8 cellular contexts compared by ENCODE assay signal in genomic region chr14:104986487-104987164, GRCh38. TPM values are rescaled to one million over a fixed set of nuclear protein-coding genes. Genes with fewer than 3 reads are reported as not detected.
DNase-seq lines count a peak whose midpoint lies in the region; ATAC-seq, FAIRE-seq and TF ChIP-seq lines count a peak whose summit lies in the region.

No MANE protein-coding gene starts in this region.

- no peaks in the 10 kb centered on the region for H3K27me3 ChIP-seq in CD4-positive, CD25-positive, alpha-beta regulatory T cell (ENCODE audit: control insufficient read depth, insufficient read depth, low read length)
- no peaks in the 10 kb centered on the region for H3K27me3 ChIP-seq in endothelial cell of umbilical vein (ENCODE audit: control insufficient read depth in 2 of 2, insufficient read depth in 2 of 2, low read length in 2 of 2)
- peaks cover 2% of the 10 kb centered on the region for H3K27me3 ChIP-seq in neutrophil

- H3K27ac ChIP-seq in CD4-positive, CD25-positive, alpha-beta regulatory T cell (ENCODE audit: insufficient read depth, low read length, poor library complexity, severe bottlenecking): peak overlapping the region; percentile 67
- H3K27ac ChIP-seq in OCI-LY7 (ENCODE audit: low read depth, low read length, poor library complexity, severe bottlenecking) (no peak overlapping the region), endothelial cell of umbilical vein (ENCODE audit: insufficient read depth, low read depth, low read length) (no peak overlapping the region), neutrophil (peak overlapping the region; percentile 67)

- intact Hi-C loops in OCI-LY7 (cut with micrococcal nuclease; ENCODE audit: unreplicated experiment): no loop called here
- intact Hi-C loops in endothelial cell of umbilical vein (cut with micrococcal nuclease): no loop called here

- H3K9me3 Mint-ChIP-seq in CD4-positive, CD25-positive, alpha-beta regulatory T cell: peaks cover 0 to 3% (median 0%) of the 10 kb centered on the region in 7 donors

- no peak for ATAC-seq in CD4-positive, CD25-positive, alpha-beta regulatory T cell (ENCODE audit: low read depth in 2 of 2)
- no peak for ATAC-seq in HG03135 (IDR thresholded peaks at IDR 0.05; ENCODE audit: unreplicated experiment)

- FAIRE-seq in endothelial cell of umbilical vein (lab: Jason Lieb, UNC): no peak

- no peak for TF ChIP-seq POLR2A in endothelial cell of umbilical vein (IDR thresholded peaks at IDR 0.05; ENCODE audit: low read depth, low read length)

- no peaks in the 10 kb centered on the region for H3K9me2 ChIP-seq in OCI-LY7 (ENCODE audit: insufficient read depth, low read length)

- H2AFZ ChIP-seq in OCI-LY7 (ENCODE audit: low read length): no peak overlapping the region
- H2AFZ ChIP-seq in endothelial cell of umbilical vein (ENCODE audit: low read depth, low read length): no peak overlapping the region

- no peaks in the 10 kb centered on the region for H3K36me3 Mint-ChIP-seq in CD4-positive, CD25-positive, alpha-beta regulatory T cell

- no peaks in the 10 kb centered on the region for H3K9me1 ChIP-seq in endothelial cell of umbilical vein (replicated peaks; ENCODE audit: control insufficient read depth, extremely low read depth, insufficient read depth, low read length)

- H3K79me2 ChIP-seq in OCI-LY7 (ENCODE audit: insufficient read depth, low read depth, low read length) (no peaks in the 10 kb centered on the region), endothelial cell of umbilical vein (ENCODE audit: control insufficient read depth, insufficient read depth, low read length) (no peaks in the 10 kb centered on the region)

- no peaks in the 10 kb centered on the region for H3K9me3 ChIP-seq in CD4-positive, CD25-positive, alpha-beta regulatory T cell (ENCODE audit: control insufficient read depth in 2 of 2, low read length in 2 of 2)
- H3K9me3 ChIP-seq in OCI-LY7 (ENCODE audit: low read length) (no peaks in the 10 kb centered on the region), endothelial cell of umbilical vein (replicated peaks; ENCODE audit: control insufficient read depth, insufficient read depth, low read length) (no peaks in the 10 kb centered on the region), neutrophil (no peaks in the 10 kb centered on the region)

- peaks cover 9% of the 10 kb centered on the region for H3K4me1 ChIP-seq in CD4-positive, CD25-positive, alpha-beta regulatory T cell (ENCODE audit: control insufficient read depth, insufficient read depth, low read length, poor library complexity, severe bottlenecking)
- H3K4me1 ChIP-seq in OCI-LY7 (ENCODE audit: insufficient read depth, low read length, poor library complexity, severe bottlenecking): peaks cover 3% of the 10 kb centered on the region
- H3K4me1 ChIP-seq in endothelial cell of umbilical vein (ENCODE audit: control insufficient read depth, extremely low read depth, insufficient read depth, low read length): peaks cover 4% of the 10 kb centered on the region
- peaks cover 16 to 20% of the 10 kb centered on the region in 2 experiments for H3K4me1 ChIP-seq in neutrophil (ENCODE audit: control insufficient read depth in 1 of 2, insufficient read depth in 1 of 2, low read depth in 1 of 2, low read length in 1 of 2)

- H3K4me2 ChIP-seq in OCI-LY7 (ENCODE audit: low read length) (peak overlapping the region; percentile 92; the same call in 1 of the 2 replicates), endothelial cell of umbilical vein (ENCODE audit: insufficient read depth, low read length) (peak overlapping the region; percentile 45)

- H3K9ac ChIP-seq in endothelial cell of umbilical vein (replicated peaks; ENCODE audit: extremely low read depth, insufficient read depth, low read length): no peak overlapping the region

- BruUV-seq in OCI-LY7 (replicated peaks; lab: Mats Ljungman, UMichigan) (no TSS peak), endothelial cell of umbilical vein (replicated peaks; lab: Mats Ljungman, UMichigan) (no TSS peak)

- POLR2A ChIA-PET in OCI-LY7 (lab: Charles Lee): no interaction called here
- POLR2A ChIA-PET in endothelial cell of umbilical vein (lab: Charles Lee): no interaction called here

- H3K27me3 Mint-ChIP-seq in CD4-positive, CD25-positive, alpha-beta regulatory T cell: peaks cover 10% of the 10 kb centered on the region

- TF ChIP-seq CTCF in OCI-LY7 (conservative IDR thresholded peaks at IDR 0.05; ENCODE audit: low read length): no peak
- no peak for TF ChIP-seq CTCF in endothelial cell of umbilical vein (IDR thresholded peaks at IDR 0.05; ENCODE audit: extremely low read depth in 1 of 2, insufficient read depth in 1 of 2, low read depth in 1 of 2, low read length in 2 of 2)
- no peak for TF ChIP-seq CTCF in neutrophil (IDR thresholded peaks at IDR 0.05)

- H3K4me3 Mint-ChIP-seq in CD4-positive, CD25-positive, alpha-beta regulatory T cell: peak overlapping the region; percentile 33 to 72 (median 65)

- dilution Hi-C loops in endothelial cell of umbilical vein (cut with MboI; ENCODE audit: extremely low pct_ligation_motif_present, low sequenced_read_pairs): no loop called here

- H4K20me1 ChIP-seq in OCI-LY7 (ENCODE audit: insufficient read depth, low read length) (no peaks in the 10 kb centered on the region), endothelial cell of umbilical vein (replicated peaks; ENCODE audit: control insufficient read depth, extremely low read depth, insufficient read depth, low read length) (no peaks in the 10 kb centered on the region)

- no peak for DNase-seq in CD4-positive, CD25-positive, alpha-beta regulatory T cell
- no peak for DNase-seq in OCI-LY7 (ENCODE audit: low spot score)
- DNase-seq in endothelial cell of umbilical vein (ENCODE audit: low read depth, low spot score): no peak
- DNase-seq in stimulated activated CD4-positive, alpha-beta T cell treated with anti-CD3 and anti-CD28 coated beads, Interleukin-4, amount 100 ng/mL, for 24 hours: no peak
- no peak for DNase-seq in Ammon's horn (ENCODE audit: low spot score)
- DNase-seq in activated gamma-delta T cell treated with Interleukin-2 at 50 U/mL for 16 hours: no peak

- H3K4me3 ChIP-seq in CD4-positive, CD25-positive, alpha-beta regulatory T cell (ENCODE audit: low read depth, low read length): no peak overlapping the region
- H3K4me3 ChIP-seq in OCI-LY7 (ENCODE audit: low read depth, low read length, poor library complexity, severe bottlenecking): peak overlapping the region; percentile 68
- H3K4me3 ChIP-seq in endothelial cell of umbilical vein (replicated peaks in 1 of 3; ENCODE audit: insufficient read depth in 1 of 3, low read depth in 1 of 3, low read length in 3 of 3): peak overlapping the region in 2 of 3 experiments; percentile 65 to 67
- peak overlapping the region; percentile 71 to 79 for H3K4me3 ChIP-seq in neutrophil (ENCODE audit: low read depth in 1 of 2, low read length in 1 of 2)

- peak overlapping the region in 1 of 3 donors; percentile 55 for H3K27ac Mint-ChIP-seq in CD4-positive, CD25-positive, alpha-beta regulatory T cell

- peaks cover 0 to 12% (median 2%) of the 10 kb centered on the region in 4 donors for H3K4me1 Mint-ChIP-seq in CD4-positive, CD25-positive, alpha-beta regulatory T cell

- H3K36me3 ChIP-seq in CD4-positive, CD25-positive, alpha-beta regulatory T cell (ENCODE audit: control insufficient read depth, insufficient read depth, low read length): no peaks in the 10 kb centered on the region
- H3K36me3 ChIP-seq in OCI-LY7 (ENCODE audit: insufficient read depth, low read length) (no peaks in the 10 kb centered on the region), endothelial cell of umbilical vein (ENCODE audit: control insufficient read depth in 2 of 2, extremely low read depth in 1 of 2, insufficient read depth in 2 of 2, low read length in 2 of 2) (peaks cover 0 to 1% of the 10 kb centered on the region in 2 experiments), neutrophil (no peaks in the 10 kb centered on the region)

- CTCF ChIA-PET in OCI-LY7 (lab: Charles Lee; ENCODE audit: unreplicated experiment): no interaction called here
- CTCF ChIA-PET in endothelial cell of umbilical vein (lab: Charles Lee): interaction anchor here (1.7 to 3.7 kb wide), 2 partner anchors 59 to 61 kb away, joined by 3 to 21 read pairs; no protein-coding TSS in a partner anchor

RNA-seq across cellular contexts. Expression of gene CLBA1, which starts 1.0 kb away (rescaled TPM):
- 0.89 TPM for total RNA-seq in CD4-positive, CD25-positive, alpha-beta regulatory T cell
- 1 to 10 TPM in 1 of 4 donors, under 1 TPM in 2, not detected in 1; 0.32 to 1.1 (median 0.95) TPM for polyA plus RNA-seq in CD4-positive, CD25-positive, alpha-beta regulatory T cell
- total RNA-seq in OCI-LY7 (2014; rRNA removed; shearing (Covaris generic)): 0.08 and 0.82 TPM in 2 replicates
- 1.2 TPM in 1 of 2 replicates, not detected in the other for total RNA-seq in OCI-LY7 (2022)
- total RNA-seq in endothelial cell of umbilical vein: 5.3 and 5.6 TPM in 2 replicates
- polyA plus RNA-seq in endothelial cell of umbilical vein: 4.9 and 5.2 TPM in 2 replicates
- polyA plus RNA-seq in endothelial cell of umbilical vein (2011; cell fraction: cytosol; rRNA removed): 4.7 and 5.5 TPM in 2 replicates
- polyA plus RNA-seq in endothelial cell of umbilical vein (2011; cell fraction: nucleus; rRNA removed): 8.2 and 8.8 TPM in 2 replicates
- polyA plus RNA-seq in endothelial cell of umbilical vein (2012): 3.3 and 4.7 TPM in 2 replicates
- polyA minus RNA-seq in endothelial cell of umbilical vein: 2.5 and 3.0 TPM in 2 replicates
- 5.3 TPM for polyA minus RNA-seq in endothelial cell of umbilical vein (2011; cell fraction: cytosol; rRNA and poly(A)+ RNA removed)
- polyA minus RNA-seq in endothelial cell of umbilical vein (2011; cell fraction: nucleus; rRNA and poly(A)+ RNA removed): 2.5 and 3.0 TPM in 2 replicates

RNA-seq across cellular contexts. Expression of gene AHNAK2, which starts 8.5 kb away (rescaled TPM):
- not detected for total RNA-seq in CD4-positive, CD25-positive, alpha-beta regulatory T cell
- polyA plus RNA-seq in CD4-positive, CD25-positive, alpha-beta regulatory T cell: not detected
- total RNA-seq in OCI-LY7 (2014; rRNA removed; shearing (Covaris generic)): 0.21 TPM in 1 of 2 replicates, not detected in the other
- 0.09 and 0.61 TPM in 2 replicates for total RNA-seq in OCI-LY7 (2022)
- 68.7 and 81.9 TPM in 2 replicates for total RNA-seq in endothelial cell of umbilical vein
- polyA plus RNA-seq in endothelial cell of umbilical vein: 16.6 and 17.7 TPM in 2 replicates
- 20.2 and 20.8 TPM in 2 replicates for polyA plus RNA-seq in endothelial cell of umbilical vein (2011; cell fraction: cytosol; rRNA removed)
- polyA plus RNA-seq in endothelial cell of umbilical vein (2011; cell fraction: nucleus; rRNA removed): 86.6 and 90.9 TPM in 2 replicates
- 76.1 and 85.2 TPM in 2 replicates for polyA plus RNA-seq in endothelial cell of umbilical vein (2012)
- polyA minus RNA-seq in endothelial cell of umbilical vein: 72.8 and 76.9 TPM in 2 replicates
- 25.0 TPM for polyA minus RNA-seq in endothelial cell of umbilical vein (2011; cell fraction: cytosol; rRNA and poly(A)+ RNA removed)
- 87.1 and 88.1 TPM in 2 replicates for polyA minus RNA-seq in endothelial cell of umbilical vein (2011; cell fraction: nucleus; rRNA and poly(A)+ RNA removed)

RNA-seq across cellular contexts. Expression of gene CDCA4, which starts 34.3 kb away (rescaled TPM):
- total RNA-seq in CD4-positive, CD25-positive, alpha-beta regulatory T cell: 16.5 TPM
- 10 to 100 TPM; 12.8 to 16.7 (median 14.9) TPM for polyA plus RNA-seq in CD4-positive, CD25-positive, alpha-beta regulatory T cell
- total RNA-seq in OCI-LY7 (2014; rRNA removed; shearing (Covaris generic)): 109 and 110 TPM in 2 replicates
- total RNA-seq in OCI-LY7 (2022): 74.0 and 79.5 TPM in 2 replicates
- total RNA-seq in endothelial cell of umbilical vein: 44.5 and 46.3 TPM in 2 replicates
- polyA plus RNA-seq in endothelial cell of umbilical vein: 29.9 and 35.5 TPM in 2 replicates
- 25.0 and 29.3 TPM in 2 replicates for polyA plus RNA-seq in endothelial cell of umbilical vein (2011; cell fraction: cytosol; rRNA removed)
- polyA plus RNA-seq in endothelial cell of umbilical vein (2011; cell fraction: nucleus; rRNA removed): 16.5 and 17.0 TPM in 2 replicates
- polyA plus RNA-seq in endothelial cell of umbilical vein (2012): 21.2 and 29.7 TPM in 2 replicates
- polyA minus RNA-seq in endothelial cell of umbilical vein: 17.8 and 19.9 TPM in 2 replicates
- polyA minus RNA-seq in endothelial cell of umbilical vein (2011; cell fraction: cytosol; rRNA and poly(A)+ RNA removed): 25.6 TPM
- 7.7 and 8.7 TPM in 2 replicates for polyA minus RNA-seq in endothelial cell of umbilical vein (2011; cell fraction: nucleus; rRNA and poly(A)+ RNA removed)

Comparison
In these comparisons a context has a peak if more than half of its experiments do, and no peak if none do; other contexts are left out.
1. H3K27ac ChIP-seq: peak in CD4-positive, CD25-positive, alpha-beta regulatory T cell (single experiment) and neutrophil (single experiment); none in OCI-LY7 (single experiment) and endothelial cell of umbilical vein (single experiment).
2. RNA of gene AHNAK2, which starts 8.5 kb away (total RNA-seq): 68.7 to 81.9 TPM in endothelial cell of umbilical vein; 0.09 to 0.61 TPM in OCI-LY7 and not detected in CD4-positive, CD25-positive, alpha-beta regulatory T cell (single experiment); every median in the first group is over 10 times any median in the second.